Comparison of ENCODE assay signal across 26 cellular contexts in the genomic region with DNA sequence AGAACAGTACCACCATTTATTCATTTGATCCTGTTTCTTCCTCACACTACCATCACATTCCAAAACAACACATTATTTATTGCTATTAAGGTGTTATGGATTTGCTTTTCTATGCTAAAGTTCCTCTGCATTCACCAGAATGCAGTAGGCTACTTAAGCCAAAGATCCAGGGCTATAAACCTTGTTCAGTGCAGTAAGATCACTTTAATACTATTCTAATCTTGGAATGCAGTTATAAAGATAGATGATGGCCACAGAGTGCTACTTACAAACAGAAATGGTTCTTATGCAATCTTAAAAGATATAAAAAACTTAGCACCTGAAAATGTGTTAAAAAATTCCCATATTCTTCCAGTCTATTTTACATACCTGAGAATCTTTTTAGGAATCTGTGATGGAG.
DNase-seq lines count a peak whose midpoint lies in the region; ATAC-seq and TF ChIP-seq lines count a peak whose summit lies in the region.
"Had no signal": no experiment of that assay in that cellular context is flagged by ENCODE, and none has a peak within 500 bp of the region (broad histone marks: within the 10 kb centered on the region; RNA-seq: fewer than 3 reads in every experiment).

No MANE protein-coding gene starts in this region.

- H3K4me2 ChIP-seq in neural progenitor cell, result no peak overlapping the region

- peaks cover 9% of the 10 kb centered on the region for H3K4me1 ChIP-seq in neural progenitor cell
- H3K4me1 ChIP-seq: BE2C had no signal

- TF ChIP-seq CTCF in neural progenitor cell (IDR thresholded peaks at IDR 0.05), result no peak

- no peak for DNase-seq in stimulated activated naive CD8-positive, alpha-beta T cell treated with anti-CD3 and anti-CD28 coated beads, Interleukin-15, amount 100 ng/mL, for 72 hours
- no peak for DNase-seq in left colon
- no peak for DNase-seq in natural killer cell treated with Interleukin-12 subunit alpha and Interleukin-12 subunit beta and Interleukin-15 and Interleukin-18, amount 100 ng/mL, for 72 hours (ENCODE audit: low spot score)
- no peak for DNase-seq in neural progenitor cell (ENCODE audit: low spot score)
- DNase-seq in NCI-H1105 treated with DMSO at 0.1 percent for 48 hours (lab: John Stamatoyannopoulos, UW), result no peak
- DNase-seq: BE2C, DMS153, GOT3, HFFc6, KG1, MM.1S, NCI-H1417, NCI-H1694, NCI-H2029 treated with DMSO at 0.1 percent for 48 hours, NCI-H446 treated with DMSO at 0.1 percent for 48 hours, NCI-H69, SIG-M5 had no signal

- no peaks in the 10 kb centered on the region for H3K27me3 Mint-ChIP-seq in stimulated activated naive CD8-positive, alpha-beta T cell treated with anti-CD3 and anti-CD28 coated beads, Interleukin-15, Interleukin-2, amounts not matched to agents 100 ng/mL and 50 ng/mL, for 24 hours
- H3K27me3 Mint-ChIP-seq in stimulated activated naive CD8-positive, alpha-beta T cell treated with anti-CD3 and anti-CD28 coated beads, Interleukin-15, amount 100 ng/mL, for 72 hours, result no peaks in the 10 kb centered on the region
- H3K27me3 Mint-ChIP-seq in natural killer cell treated with Interleukin-12 subunit alpha and Interleukin-12 subunit beta and Interleukin-15 and Interleukin-18, amount 100 ng/mL, for 72 hours, result no peaks in the 10 kb centered on the region
- no peaks in the 10 kb centered on the region for H3K27me3 Mint-ChIP-seq in neural progenitor cell (ENCODE audit: insufficient read depth, low read depth)

- H3K27me3 ChIP-seq in neural progenitor cell, result no peaks in the 10 kb centered on the region
- H3K27me3 ChIP-seq: BE2C had no signal

- no peak overlapping the region for H3K27ac ChIP-seq in neural progenitor cell
- H3K27ac ChIP-seq: 22Rv1, RWPE1, SK-N-MC had no signal

- no peak for ATAC-seq in stimulated activated naive CD8-positive, alpha-beta T cell treated with anti-CD3 and anti-CD28 coated beads, Interleukin-15, amount 100 ng/mL, for 72 hours
- ATAC-seq in left colon, result peak; percentile 69
- ATAC-seq in natural killer cell treated with Interleukin-12 subunit alpha and Interleukin-12 subunit beta and Interleukin-15 and Interleukin-18, amount 100 ng/mL, for 72 hours, result no peak
- ATAC-seq in GM19023 (IDR thresholded peaks at IDR 0.05; ENCODE audit: unreplicated experiment), result no peak
- ATAC-seq in HG02970 (IDR thresholded peaks at IDR 0.05; ENCODE audit: low FRiP score, unreplicated experiment), result no peak
- ATAC-seq: Panc1 had no signal

- no peaks in the 10 kb centered on the region for H3K36me3 ChIP-seq in neural progenitor cell
- H3K36me3 ChIP-seq: BE2C, HAP-1 had no signal

- intact Hi-C loops in left colon (cut with DNase I, micrococcal nuclease), result no loop called here

- H3K4me3 Mint-ChIP-seq in stimulated activated naive CD8-positive, alpha-beta T cell treated with anti-CD3 and anti-CD28 coated beads, Interleukin-15, Interleukin-2, amounts not matched to agents 100 ng/mL and 50 ng/mL, for 24 hours, result no peak overlapping the region
- H3K4me3 Mint-ChIP-seq in stimulated activated naive CD8-positive, alpha-beta T cell treated with anti-CD3 and anti-CD28 coated beads, Interleukin-15, amount 100 ng/mL, for 72 hours, result no peak overlapping the region
- no peak overlapping the region for H3K4me3 Mint-ChIP-seq in natural killer cell treated with Interleukin-12 subunit alpha and Interleukin-12 subunit beta and Interleukin-15 and Interleukin-18, amount 100 ng/mL, for 72 hours
- H3K4me3 Mint-ChIP-seq in neural progenitor cell, result no peak overlapping the region
- H3K4me3 Mint-ChIP-seq: CD14-positive monocyte, HFFc6 had no signal

- no peaks in the 10 kb centered on the region for H3K79me2 ChIP-seq in neural progenitor cell (ENCODE audit: low read depth)

- H3K27ac Mint-ChIP-seq in stimulated activated naive CD8-positive, alpha-beta T cell treated with anti-CD3 and anti-CD28 coated beads, Interleukin-15, Interleukin-2, amounts not matched to agents 100 ng/mL and 50 ng/mL, for 24 hours, result peak overlapping the region; percentile 70
- no peak overlapping the region for H3K27ac Mint-ChIP-seq in stimulated activated naive CD8-positive, alpha-beta T cell treated with anti-CD3 and anti-CD28 coated beads, Interleukin-15, amount 100 ng/mL, for 72 hours
- peak overlapping the region; percentile 65 to 86 for H3K27ac Mint-ChIP-seq in natural killer cell treated with Interleukin-12 subunit alpha and Interleukin-12 subunit beta and Interleukin-15 and Interleukin-18, amount 100 ng/mL, for 72 hours
- H3K27ac Mint-ChIP-seq in neural progenitor cell, result no peak overlapping the region
- H3K27ac Mint-ChIP-seq: HFFc6 had no signal

- H3K4me3 ChIP-seq in neural progenitor cell, result no peak overlapping the region
- H3K4me3 ChIP-seq: HAP-1, SK-N-MC had no signal

- no peaks in the 10 kb centered on the region for H3K9me3 Mint-ChIP-seq in stimulated activated naive CD8-positive, alpha-beta T cell treated with anti-CD3 and anti-CD28 coated beads, Interleukin-15, Interleukin-2, amounts not matched to agents 100 ng/mL and 50 ng/mL, for 24 hours
- no peaks in the 10 kb centered on the region for H3K9me3 Mint-ChIP-seq in stimulated activated naive CD8-positive, alpha-beta T cell treated with anti-CD3 and anti-CD28 coated beads, Interleukin-15, amount 100 ng/mL, for 72 hours
- H3K9me3 Mint-ChIP-seq in natural killer cell treated with Interleukin-12 subunit alpha and Interleukin-12 subunit beta and Interleukin-15 and Interleukin-18, amount 100 ng/mL, for 72 hours, result peaks cover 4% of the 10 kb centered on the region
- no peaks in the 10 kb centered on the region for H3K9me3 Mint-ChIP-seq in neural progenitor cell
- H3K9me3 Mint-ChIP-seq: CD14-positive monocyte, HFFc6 had no signal

- H3K9ac ChIP-seq in neural progenitor cell, result no peak overlapping the region

- H3F3A ChIP-seq in neural progenitor cell (ENCODE audit: low read depth), result no peaks in the 10 kb centered on the region

- no peaks in the 10 kb centered on the region for H4K20me1 ChIP-seq in neural progenitor cell (ENCODE audit: low read depth)

- peaks cover 57% of the 10 kb centered on the region for H3K4me1 Mint-ChIP-seq in stimulated activated naive CD8-positive, alpha-beta T cell treated with anti-CD3 and anti-CD28 coated beads, Interleukin-15, Interleukin-2, amounts not matched to agents 100 ng/mL and 50 ng/mL, for 24 hours (ENCODE audit: low read depth)
- H3K4me1 Mint-ChIP-seq in stimulated activated naive CD8-positive, alpha-beta T cell treated with anti-CD3 and anti-CD28 coated beads, Interleukin-15, amount 100 ng/mL, for 72 hours, result peaks cover 40% of the 10 kb centered on the region
- peaks cover 52 to 53% of the 10 kb centered on the region in 2 donors for H3K4me1 Mint-ChIP-seq in natural killer cell treated with Interleukin-12 subunit alpha and Interleukin-12 subunit beta and Interleukin-15 and Interleukin-18, amount 100 ng/mL, for 72 hours (ENCODE audit: low read depth in 2 of 2)
- H3K4me1 Mint-ChIP-seq in neural progenitor cell, result peaks cover 13% of the 10 kb centered on the region

- H3K9me3 ChIP-seq in neural progenitor cell (ENCODE audit: low read depth), result no peaks in the 10 kb centered on the region
- H3K9me3 ChIP-seq: BE2C, HAP-1 had no signal

- no peak overlapping the region for H2AFZ ChIP-seq in neural progenitor cell (replicated peaks)

- peaks cover 6% of the 10 kb centered on the region for H3K36me3 Mint-ChIP-seq in stimulated activated naive CD8-positive, alpha-beta T cell treated with anti-CD3 and anti-CD28 coated beads, Interleukin-15, Interleukin-2, amounts not matched to agents 100 ng/mL and 50 ng/mL, for 24 hours (ENCODE audit: low read depth)
- no peaks in the 10 kb centered on the region for H3K36me3 Mint-ChIP-seq in natural killer cell treated with Interleukin-12 subunit alpha and Interleukin-12 subunit beta and Interleukin-15 and Interleukin-18, amount 100 ng/mL, for 72 hours
- H3K36me3 Mint-ChIP-seq in neural progenitor cell, result peaks cover 11% of the 10 kb centered on the region

Comparison
In these comparisons a context has a peak if more than half of its experiments do, and no peak if none do; other contexts are left out.
1. H3K27ac Mint-ChIP-seq: peak in stimulated activated naive CD8-positive, alpha-beta T cell treated with anti-CD3 and anti-CD28 coated beads, Interleukin-15, Interleukin-2, amounts not matched to agents 100 ng/mL and 50 ng/mL, for 24 hours (single experiment) and natural killer cell treated with Interleukin-12 subunit alpha and Interleukin-12 subunit beta and Interleukin-15 and Interleukin-18, amount 100 ng/mL, for 72 hours (2 of 2); none in stimulated activated naive CD8-positive, alpha-beta T cell treated with anti-CD3 and anti-CD28 coated beads, Interleukin-15, amount 100 ng/mL, for 72 hours (0 of 2) and neural progenitor cell (single experiment).